In genomic region chr11:86518211-86518610, GRCh38 we compare ENCODE assay signal across 2 cellular contexts.
TF ChIP-seq lines count a peak whose summit lies in the region.

No MANE protein-coding gene starts in this region.

TF ChIP-seq in SK-N-SH, 30 proteins besides CTCF, POLR2A, EP300 and RAD21 (continued from another document):
- TF ChIP-seq IRF3 (IDR thresholded peaks at IDR 0.05; ENCODE audit: low read depth, low read length) (no peak), POLR2AphosphoS5 (IDR thresholded peaks at IDR 0.05; ENCODE audit: low read depth, low read length) (no peak), ZBTB33 (IDR thresholded peaks at IDR 0.05; ENCODE audit: borderline replicate concordance, low read depth) (no peak), RFX5 (IDR thresholded peaks at IDR 0.05; ENCODE audit: low read length) (no peak), YY1 (IDR thresholded peaks at IDR 0.05; ENCODE audit: low read depth) (no peak), MXI1 (IDR thresholded peaks at IDR 0.05; ENCODE audit: low read depth, low read length) (no peak), SIN3A (IDR thresholded peaks at IDR 0.05; ENCODE audit: borderline replicate concordance, low read depth, low read length) (no peak), USF1 (IDR thresholded peaks at IDR 0.05; ENCODE audit: borderline replicate concordance, low read depth) (no peak)

TF ChIP-seq in SK-N-SH treated with all-trans-retinoic acid at 6 μM for 48 hours, 23 proteins besides CTCF, POLR2A, EP300 and RAD21 (continued from another document):
- no peak for TF ChIP-seq CSRNP3 (CRISPR knock-in tag; IDR thresholded peaks at IDR 0.05)
- TF ChIP-seq ARNTL (CRISPR knock-in tag; IDR thresholded peaks at IDR 0.05; ENCODE audit: borderline replicate concordance, low read depth) = no peak
